In genomic region chr20:39081255-39081654, GRCh38 we compare ENCODE assay signal across 8 cellular contexts.
DNase-seq lines count a peak whose midpoint lies in the region; ATAC-seq, FAIRE-seq and TF ChIP-seq lines count a peak whose summit lies in the region.

No MANE protein-coding gene starts in this region.

- DNase-seq in CMK (ENCODE audit: low read depth) = peak; percentile 9
- DNase-seq in H54 (ENCODE audit: insufficient read length, low spot score) = peak; percentile 65
- peak; percentile 86 for DNase-seq in NCI-H2227 (lab: John Stamatoyannopoulos, UW; ENCODE audit: unreplicated experiment)
- DNase-seq in activated CD4-positive, CD25-positive, alpha-beta regulatory T cell treated with anti-CD3 and anti-CD28 coated beads, Interleukin-2, amount 50 U/mL, for 72 hours = peak; percentile 83
- peak; percentile 77 for DNase-seq in cerebellar cortex (ENCODE audit: low spot score)
- peak; percentile 66 for DNase-seq in kidney tubule cell (ENCODE audit: low spot score)
- DNase-seq in stimulated activated CD4-positive, alpha-beta T cell treated with anti-CD3 and anti-CD28 coated beads, Interleukin-4, amount 100 ng/mL, for 1 hour = peak; percentile 80

- ATAC-seq in HG02840 (IDR thresholded peaks at IDR 0.05; ENCODE audit: low FRiP score, unreplicated experiment) = no peak

- FAIRE-seq in H54 (lab: Jason Lieb, UNC) = no peak

- no peak for TF ChIP-seq POLR2A in H54 (IDR thresholded peaks at IDR 0.05; ENCODE audit: low read depth, low read length)

Comparison
In these comparisons a context has a peak if more than half of its experiments do, and no peak if none do; other contexts are left out.
1. DNase-seq: peak in every context shown above with its lines; median percentile 86 in NCI-H2227; 83 in activated CD4-positive, CD25-positive, alpha-beta regulatory T cell treated with anti-CD3 and anti-CD28 coated beads, Interleukin-2, amount 50 U/mL, for 72 hours; 80 in stimulated activated CD4-positive, alpha-beta T cell treated with anti-CD3 and anti-CD28 coated beads, Interleukin-4, amount 100 ng/mL, for 1 hour; 77 in cerebellar cortex; 66 in kidney tubule cell; 65 in H54; 9 in CMK.